Comparison of ENCODE assay signal across 14 cellular contexts in the genomic region with DNA sequence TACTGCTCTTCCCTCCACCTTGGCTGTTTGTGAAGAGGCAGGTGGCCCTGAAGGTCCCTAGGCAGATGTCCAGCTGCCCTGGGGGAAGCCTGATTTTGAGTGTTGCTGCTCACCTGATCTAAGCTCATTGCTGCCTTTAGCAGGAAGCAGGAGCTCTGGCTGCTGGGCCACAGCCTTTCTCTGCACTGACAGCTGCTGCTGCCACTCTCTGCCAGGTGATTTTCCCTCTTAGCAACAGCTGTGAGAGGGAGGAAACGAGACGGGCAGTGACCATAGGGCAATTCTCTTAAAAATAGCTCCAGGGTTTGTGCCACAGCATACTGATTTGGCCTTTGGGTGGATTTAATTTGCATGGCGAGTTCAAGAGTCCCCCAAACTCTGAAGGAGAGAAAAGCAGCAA.
A peak's percentile ranks its signal among the peaks of the same experiment; 100 is the strongest.
DNase-seq lines count a peak whose midpoint lies in the region; ATAC-seq, FAIRE-seq and TF ChIP-seq lines count a peak whose summit lies in the region.
"Had no signal": no experiment of that assay in that cellular context is flagged by ENCODE, and none has a peak within 500 bp of the region (broad histone marks: within the 10 kb centered on the region; RNA-seq: fewer than 3 reads in every experiment).

No MANE protein-coding gene starts in this region.

- no peaks in the 10 kb centered on the region for H3K27me3 ChIP-seq in pancreas
- H3K27me3 ChIP-seq: BLaER1 treated with 17β-estradiol and CSF1 and Interleukin-3, amounts not matched to agents 10 nM and 100 nM; cardiac muscle cell had no signal

- no peak overlapping the region for H3K4me3 ChIP-seq in pancreas
- H3K4me3 ChIP-seq: BLaER1 treated with 17β-estradiol and CSF1 and Interleukin-3, amounts not matched to agents 10 nM and 100 nM; cardiac muscle cell had no signal

- 31 to 44% methylated on average over 3 of the region's 3 CpGs for WGBS in pancreas, 2 donors

- no peaks in the 10 kb centered on the region for H3K4me1 ChIP-seq in pancreas
- H3K4me1 ChIP-seq: BLaER1 treated with 17β-estradiol and CSF1 and Interleukin-3, amounts not matched to agents 10 nM and 100 nM had no signal

- no peaks in the 10 kb centered on the region for H3K9me3 ChIP-seq in pancreas
- H3K9me3 ChIP-seq: BLaER1 treated with 17β-estradiol and CSF1 and Interleukin-3, amounts not matched to agents 10 nM and 100 nM had no signal

- no peak for FAIRE-seq in pancreas (lab: Jason Lieb, UNC)
- FAIRE-seq: GM19239 had no signal

- intact Hi-C loops in pancreas (cut with DNase I): no loop called here

- H3K36me3 ChIP-seq in pancreas: no peaks in the 10 kb centered on the region
- H3K36me3 ChIP-seq: BLaER1 treated with 17β-estradiol and CSF1 and Interleukin-3, amounts not matched to agents 10 nM and 100 nM; cardiac muscle cell had no signal

- no peak for TF ChIP-seq CTCF in pancreas (IDR thresholded peaks at IDR 0.05)

- DNase-seq in NCI-H146 (lab: John Stamatoyannopoulos, UW) (peak; percentile 89), NCI-H69 (lab: John Stamatoyannopoulos, UW) (peak; percentile 97), pancreas (peak; percentile 9 to 51 (median 18)), NCI-H1930 (lab: John Stamatoyannopoulos, UW) (no peak), globus pallidus (ENCODE audit: low spot score) (no peak)
- DNase-seq: activated CD4-positive, alpha-beta T cell treated with anti-CD3 and anti-CD28 coated beads for 48 hours; activated naive CD8-positive, alpha-beta T cell treated with anti-CD3 and anti-CD28 coated beads, Interleukin-2, amount 10 ng/mL, durations not matched to agents 7 days and 5 days; effector memory CD4-positive, alpha-beta T cell; naive thymus-derived CD4-positive, alpha-beta T cell had no signal

- H3K27ac ChIP-seq in pancreas: no peak overlapping the region
- H3K27ac ChIP-seq: BLaER1 treated with 17β-estradiol and CSF1 and Interleukin-3, amounts not matched to agents 10 nM and 100 nM; cardiac muscle cell had no signal

- ATAC-seq in GM19463 (IDR thresholded peaks at IDR 0.05; ENCODE audit: unreplicated experiment) (peak; percentile 52), pancreas (peak in 3 of 4 donors; percentile 48 to 90 (median 89)), GM18873 (IDR thresholded peaks at IDR 0.05; ENCODE audit: low FRiP score, unreplicated experiment) (no peak)
- ATAC-seq: naive thymus-derived CD4-positive, alpha-beta T cell had no signal

Comparison
In these comparisons a context has a peak if more than half of its experiments do, and no peak if none do; other contexts are left out.
1. DNase-seq: peak in NCI-H146 (single experiment), NCI-H69 (single experiment) and pancreas (6 of 6); none in NCI-H1930 (0 of 2) and globus pallidus (single experiment).